ENCODE assay signal across 20 cellular contexts in genomic region chr5:56591081-56591480, GRCh38.
DNase-seq lines count a peak whose midpoint lies in the region; ATAC-seq lines count a peak whose summit lies in the region.
"Had no signal": no experiment of that assay in that cellular context is flagged by ENCODE, and none has a peak within 500 bp of the region (broad histone marks: within the 10 kb centered on the region; RNA-seq: fewer than 3 reads in every experiment).

No MANE protein-coding gene starts in this region.

- H3K4me1 ChIP-seq in BLaER1, result peaks cover 85% of the 10 kb centered on the region

- H3K4me3 Mint-ChIP-seq in T-helper 17 cell, result no peak overlapping the region
- no peak overlapping the region for H3K4me3 Mint-ChIP-seq in naive B cell
- H3K4me3 Mint-ChIP-seq: CD8-positive, alpha-beta memory T cell; HFFc6 had no signal

- H3K4me1 Mint-ChIP-seq in T-helper 17 cell (peaks cover 36% of the 10 kb centered on the region), naive B cell (peaks cover 38 to 65% (median 60%) of the 10 kb centered on the region in 3 donors)

- H3K27me3 Mint-ChIP-seq in T-helper 17 cell (no peaks in the 10 kb centered on the region), naive B cell (no peaks in the 10 kb centered on the region)
- H3K27me3 Mint-ChIP-seq: CD4-positive, CD25-positive, alpha-beta regulatory T cell had no signal

- H3K36me3 Mint-ChIP-seq in T-helper 17 cell (ENCODE audit: low read depth), result no peaks in the 10 kb centered on the region
- H3K36me3 Mint-ChIP-seq in naive B cell, result no peaks in the 10 kb centered on the region
- H3K36me3 Mint-ChIP-seq: CD4-positive, CD25-positive, alpha-beta regulatory T cell; CD8-positive, alpha-beta memory T cell had no signal

- no peaks in the 10 kb centered on the region for H3K9me3 Mint-ChIP-seq in naive B cell
- H3K9me3 Mint-ChIP-seq: CD4-positive, CD25-positive, alpha-beta regulatory T cell; CD8-positive, alpha-beta memory T cell; HFFc6 had no signal

- no peaks in the 10 kb centered on the region; the same call in 1 of the 2 replicates for H3K9me3 ChIP-seq in BLaER1
- no peaks in the 10 kb centered on the region for H3K9me3 ChIP-seq in T-helper 17 cell (ENCODE audit: control insufficient read depth, low read length, poor library complexity, severe bottlenecking)
- H3K9me3 ChIP-seq: HAP-1 had no signal

- no peak for ATAC-seq in T-helper 17 cell
- ATAC-seq in naive B cell (ENCODE audit: low read depth in 2 of 2), result no peak
- no peak for ATAC-seq in HG03442 (IDR thresholded peaks at IDR 0.05; ENCODE audit: unreplicated experiment)

- no peaks in the 10 kb centered on the region for H4K20me1 ChIP-seq in BLaER1

- H3K9ac ChIP-seq in BLaER1, result no peak overlapping the region

- peak overlapping the region; percentile 93 for H3K27ac Mint-ChIP-seq in T-helper 17 cell
- H3K27ac Mint-ChIP-seq in naive B cell, result peak overlapping the region; percentile 22 to 99 (median 66)
- H3K27ac Mint-ChIP-seq: CD4-positive, CD25-positive, alpha-beta regulatory T cell; HFFc6 had no signal

- H3K27me3 ChIP-seq in BLaER1, result no peaks in the 10 kb centered on the region

- H3K4me2 ChIP-seq in BLaER1, result peak overlapping the region; percentile 90

- peak; percentile 1 for DNase-seq in NCI-H2171 treated with DMSO at 0.1 percent for 48 hours (lab: John Stamatoyannopoulos, UW)
- no peak for DNase-seq in NCI-H2171 (lab: John Stamatoyannopoulos, UW)
- no peak for DNase-seq in T-helper 17 cell
- no peak for DNase-seq in naive B cell
- no peak for DNase-seq in NCI-H187 (lab: John Stamatoyannopoulos, UW)
- no peak for DNase-seq in NCI-H69 (lab: John Stamatoyannopoulos, UW)
- DNase-seq: ACHN; AML-193; CD4-positive, CD25-positive, alpha-beta regulatory T cell; CD8-positive, alpha-beta memory T cell; DMS53; DMS79 treated with DMSO at 0.1 percent for 48 hours; GF-D8; GOT3; HFFc6 had no signal

- no peak overlapping the region for H3K27ac ChIP-seq in BLaER1
- H3K27ac ChIP-seq: 22Rv1, C4-2B had no signal

- no peak overlapping the region for H3K4me3 ChIP-seq in BLaER1
- H3K4me3 ChIP-seq: HAP-1 had no signal

- no peaks in the 10 kb centered on the region for H3K36me3 ChIP-seq in BLaER1
- H3K36me3 ChIP-seq: HAP-1 had no signal
